Comparison of ENCODE assay signal across 17 cellular contexts in genomic region chr17:43722269-43722619, GRCh38. TPM values are rescaled to one million over a fixed set of nuclear protein-coding genes. Genes with fewer than 3 reads are reported as not detected.
DNase-seq lines count a peak whose midpoint lies in the region; ATAC-seq and TF ChIP-seq lines count a peak whose summit lies in the region.
"Had no signal": no experiment of that assay in that cellular context is flagged by ENCODE, and none has a peak within 500 bp of the region (broad histone marks: within the 10 kb centered on the region; RNA-seq: fewer than 3 reads in every experiment).

No MANE protein-coding gene starts in this region.

- H3K4me1 Mint-ChIP-seq in endodermal cell (peaks cover 16% of the 10 kb centered on the region), endothelial cell (ENCODE audit: unreplicated experiment) (peaks cover 42% of the 10 kb centered on the region)
- peaks cover 24% of the 10 kb centered on the region for H3K4me1 Mint-ChIP-seq in stimulated activated effector memory CD8-positive, alpha-beta T cell treated with anti-CD3 and anti-CD28 coated beads, Interleukin-12 subunit alpha, Interleukin-12 subunit beta, amount 100 ng/mL, for 72 hours

- no peak for TF ChIP-seq CTCF in PC-9 (conservative IDR thresholded peaks at IDR 0.05)
- no peak for TF ChIP-seq CTCF in endodermal cell (conservative IDR thresholded peaks at IDR 0.05)
- TF ChIP-seq CTCF in endothelial cell (IDR thresholded peaks at IDR 0.05; ENCODE audit: unreplicated experiment) = no peak
- no peak for TF ChIP-seq CTCF in thyroid gland (IDR thresholded peaks at IDR 0.05)
- TF ChIP-seq CTCF in A673 (conservative IDR thresholded peaks at IDR 0.05; ENCODE audit: low read depth, low read length) = no peak

- intact Hi-C loops in PC-9 (cut with micrococcal nuclease; ENCODE audit: unreplicated experiment) = no loop called here
- intact Hi-C loops in thyroid gland (cut with DNase I) = no loop called here
- intact Hi-C loops in A673 (cut with micrococcal nuclease; ENCODE audit: unreplicated experiment) = no loop called here

- BruUV-seq in PC-9 (replicated peaks; lab: Mats Ljungman, UMichigan) (no TSS peak), A673 (replicated peaks; lab: Mats Ljungman, UMichigan) (no TSS peak)

- no peaks in the 10 kb centered on the region for H3K36me3 ChIP-seq in PC-9 (ENCODE audit: low read depth)
- no peaks in the 10 kb centered on the region for H3K36me3 ChIP-seq in endodermal cell (ENCODE audit: control insufficient read depth, insufficient read depth, low read length)
- H3K36me3 ChIP-seq in thyroid gland = no peaks in the 10 kb centered on the region
- no peaks in the 10 kb centered on the region for H3K36me3 ChIP-seq in A673 (ENCODE audit: insufficient read depth, low read length, poor library complexity, severe bottlenecking)

- H3K9me3 Mint-ChIP-seq in endodermal cell (no peaks in the 10 kb centered on the region), endothelial cell (ENCODE audit: unreplicated experiment) (no peaks in the 10 kb centered on the region)
- H3K9me3 Mint-ChIP-seq in stimulated activated effector memory CD8-positive, alpha-beta T cell treated with anti-CD3 and anti-CD28 coated beads, Interleukin-12 subunit alpha, Interleukin-12 subunit beta, amount 100 ng/mL, for 72 hours = no peaks in the 10 kb centered on the region

- H3K9ac ChIP-seq in endodermal cell (ENCODE audit: extremely low read depth, low read length, poor library complexity, severe bottlenecking) = no peak overlapping the region
- H3K9ac ChIP-seq: SK-N-SH had no signal

- H3K27ac ChIP-seq in PC-9 = peak overlapping the region; percentile 98
- H3K27ac ChIP-seq in endodermal cell (ENCODE audit: low read depth, low read length) = peak overlapping the region; percentile 78
- no peak overlapping the region for H3K27ac ChIP-seq in thyroid gland
- no peak overlapping the region for H3K27ac ChIP-seq in A673 (ENCODE audit: low read depth, low read length, poor library complexity, severe bottlenecking)

- H3K27me3 Mint-ChIP-seq in endodermal cell (ENCODE audit: insufficient read depth) (peaks cover 13% of the 10 kb centered on the region), endothelial cell (ENCODE audit: unreplicated experiment) (peaks cover 7% of the 10 kb centered on the region)

- H3K36me3 Mint-ChIP-seq in endodermal cell (ENCODE audit: low read depth) (no peaks in the 10 kb centered on the region), endothelial cell (ENCODE audit: low read depth, unreplicated experiment) (peaks cover 4% of the 10 kb centered on the region)
- H3K36me3 Mint-ChIP-seq in stimulated activated effector memory CD8-positive, alpha-beta T cell treated with anti-CD3 and anti-CD28 coated beads, Interleukin-12 subunit alpha, Interleukin-12 subunit beta, amount 100 ng/mL, for 72 hours = no peaks in the 10 kb centered on the region
- H3K36me3 Mint-ChIP-seq: CD14-positive monocyte had no signal

- H3K27me3 ChIP-seq in PC-9 (ENCODE audit: insufficient read depth, low read depth) (no peaks in the 10 kb centered on the region), endodermal cell (ENCODE audit: control insufficient read depth, insufficient read depth, low read length, poor library complexity, severe bottlenecking) (no peaks in the 10 kb centered on the region), thyroid gland (no peaks in the 10 kb centered on the region), A673 (replicated peaks; ENCODE audit: insufficient read depth, low read depth, low read length, poor library complexity) (no peaks in the 10 kb centered on the region)

- DNase-seq in DMS53 (lab: John Stamatoyannopoulos, UW) (peak; percentile 22), DMS53 treated with DMSO at 0.1 percent for 48 hours (lab: John Stamatoyannopoulos, UW; ENCODE audit: unreplicated experiment) (no peak), PC-9 (no peak), endodermal cell (peak; percentile 59), endothelial cell (ENCODE audit: low spot score) (no peak), thyroid gland (no peak), A673 (ENCODE audit: low spot score) (no peak)
- DNase-seq in stimulated activated effector memory CD8-positive, alpha-beta T cell treated with anti-CD3 and anti-CD28 coated beads, Interleukin-12 subunit alpha, Interleukin-12 subunit beta, amount 100 ng/mL, for 72 hours (ENCODE audit: low spot score in 2 of 2) = no peak
- DNase-seq: DND-41, GF-D8, Kasumi-1, NCI-H187 treated with DMSO at 0.1 percent for 48 hours, NCI-H446, SK-N-SH had no signal

- H3F3A ChIP-seq in PC-9 (ENCODE audit: insufficient read depth, low read depth) = peaks cover 48% of the 10 kb centered on the region

- ATAC-seq in stimulated activated effector memory CD8-positive, alpha-beta T cell treated with anti-CD3 and anti-CD28 coated beads, Interleukin-12 subunit alpha, Interleukin-12 subunit beta, amount 100 ng/mL, for 72 hours = no peak
- ATAC-seq: Right ventricle myocardium inferior had no signal

- POLR2A ChIA-PET in PC-9 (lab: Charles Lee; ENCODE audit: unreplicated experiment) (no interaction called here), A673 (lab: Charles Lee; ENCODE audit: low non-redundant PET) (no interaction called here)

- H3K9me2 ChIP-seq in PC-9 (ENCODE audit: insufficient read depth) = no peaks in the 10 kb centered on the region
- H3K9me2 ChIP-seq: SK-N-SH had no signal

- CTCF ChIA-PET in PC-9 (lab: Charles Lee) (interaction anchor here (0.6 kb wide), 1 partner anchor 283 kb away, joined by 3 read pairs; no protein-coding TSS in a partner anchor), A673 (lab: Charles Lee) (no interaction called here)

- H3K27ac Mint-ChIP-seq in endodermal cell (no peak overlapping the region), endothelial cell (ENCODE audit: unreplicated experiment) (no peak overlapping the region)
- H3K27ac Mint-ChIP-seq in stimulated activated effector memory CD8-positive, alpha-beta T cell treated with anti-CD3 and anti-CD28 coated beads, Interleukin-12 subunit alpha, Interleukin-12 subunit beta, amount 100 ng/mL, for 72 hours = no peak overlapping the region

- 0 out of 2 replicates have a peak overlapping the region, but pooled peaks have one; percentile 83 for H3K4me2 ChIP-seq in PC-9
- H3K4me2 ChIP-seq: SK-N-SH had no signal

- no peak for TF ChIP-seq POLR2A in thyroid gland (IDR thresholded peaks at IDR 0.05)

- no peaks in the 10 kb centered on the region for H3K9me3 ChIP-seq in PC-9 (ENCODE audit: insufficient read depth, low read depth)
- no peaks in the 10 kb centered on the region for H3K9me3 ChIP-seq in endodermal cell (ENCODE audit: control insufficient read depth, low read length)
- no peaks in the 10 kb centered on the region for H3K9me3 ChIP-seq in thyroid gland
- H3K9me3 ChIP-seq in A673 (ENCODE audit: low read depth, low read length, poor library complexity, severe bottlenecking) = no peaks in the 10 kb centered on the region
- H3K9me3 ChIP-seq: SK-N-SH had no signal

- H3K4me1 ChIP-seq in PC-9 (replicated peaks; ENCODE audit: insufficient read depth) = peaks cover 56% of the 10 kb centered on the region
- H3K4me1 ChIP-seq in endodermal cell (ENCODE audit: control insufficient read depth, insufficient read depth, low read length) = no peaks in the 10 kb centered on the region
- H3K4me1 ChIP-seq in thyroid gland = no peaks in the 10 kb centered on the region
- H3K4me1 ChIP-seq in A673 (ENCODE audit: insufficient read depth, low read length, poor library complexity, severe bottlenecking) = no peaks in the 10 kb centered on the region

- no peak overlapping the region for H3K4me3 ChIP-seq in PC-9
- H3K4me3 ChIP-seq in endodermal cell (ENCODE audit: low read length) = no peak overlapping the region
- no peak overlapping the region for H3K4me3 ChIP-seq in thyroid gland (replicated peaks in 1 of 3)
- no peak overlapping the region for H3K4me3 ChIP-seq in A673 (ENCODE audit: low read depth, low read length, poor library complexity, severe bottlenecking)

- no peaks in the 10 kb centered on the region for H4K20me1 ChIP-seq in PC-9 (ENCODE audit: insufficient read depth)

- WGBS in endodermal cell (ENCODE audit: insufficient coverage in 1 of 2, insufficient read length in 1 of 2), 2 experiments = 88 to 92% methylated on average over 2 to 3 of the region's 3 CpGs
- WGBS in thyroid gland, 2 donors = 93 to 95% methylated on average over 3 of the region's 3 CpGs

- H3K4me3 Mint-ChIP-seq in endodermal cell (no peak overlapping the region), endothelial cell (ENCODE audit: unreplicated experiment) (no peak overlapping the region)
- H3K4me3 Mint-ChIP-seq in stimulated activated effector memory CD8-positive, alpha-beta T cell treated with anti-CD3 and anti-CD28 coated beads, Interleukin-12 subunit alpha, Interleukin-12 subunit beta, amount 100 ng/mL, for 72 hours = peak overlapping the region; percentile 86

- H2AFZ ChIP-seq in PC-9 = no peak overlapping the region

- no peaks in the 10 kb centered on the region for H3K79me2 ChIP-seq in PC-9 (ENCODE audit: low read depth)

RNA-seq across cellular contexts. Expression of gene SOST, which starts 36.3 kb away (rescaled TPM):
- total RNA-seq in PC-9 (2021) (not detected in 2 replicates), endodermal cell (not detected), endothelial cell (ENCODE audit: unreplicated experiment) (29.6 TPM), thyroid gland (not detected), A673 (2021) (not detected in 2 replicates)
- polyA plus RNA-seq in endodermal cell (2013, experiment 1 of 2) = 39.2 TPM
- polyA plus RNA-seq in endodermal cell (2013, experiment 2 of 2) = 37.0 TPM
- total RNA-seq: Right ventricle myocardium inferior had no signal
- polyA plus RNA-seq: CD14-positive monocyte, SK-N-SH had no signal

RNA-seq across cellular contexts. Expression of gene DUSP3, which starts 56.5 kb away (rescaled TPM):
- total RNA-seq in PC-9 (2021) = 37.2 and 38.4 TPM in 2 replicates
- 10 to 100 TPM; 25.4 to 31.0 TPM for total RNA-seq in endodermal cell
- polyA plus RNA-seq in endodermal cell (2013, experiment 1 of 2) = 24.9 TPM
- polyA plus RNA-seq in endodermal cell (2013, experiment 2 of 2) = 20.0 TPM
- total RNA-seq in endothelial cell (ENCODE audit: unreplicated experiment) = 41.4 TPM
- 10 to 100 TPM; 67.7 to 98.5 (median 72.0) TPM for total RNA-seq in thyroid gland
- total RNA-seq in A673 (2021) = 20.4 and 22.9 TPM in 2 replicates

RNA-seq across cellular contexts. Expression of gene CFAP97D1, which starts 58.0 kb away (rescaled TPM):
- total RNA-seq in PC-9 (2021) (not detected in 2 replicates), endodermal cell (not detected), endothelial cell (ENCODE audit: unreplicated experiment) (0.10 TPM), thyroid gland (under 1 TPM in 1 of 4 donors, not detected in 3; 0.13 TPM), A673 (2021) (not detected in 2 replicates)
- polyA plus RNA-seq in endodermal cell (2013, experiment 1 of 2) = not detected
- not detected for polyA plus RNA-seq in endodermal cell (2013, experiment 2 of 2)
- total RNA-seq: H4, Right ventricle myocardium inferior had no signal
- polyA plus RNA-seq: CD14-positive monocyte had no signal

Comparison
In these comparisons a context has a peak if more than half of its experiments do, and no peak if none do; other contexts are left out.
1. DNase-seq: peak in DMS53 (single experiment) and endodermal cell (single experiment); none in DMS53 treated with DMSO at 0.1 percent for 48 hours (single experiment), PC-9 (0 of 2), stimulated activated effector memory CD8-positive, alpha-beta T cell treated with anti-CD3 and anti-CD28 coated beads, Interleukin-12 subunit alpha, Interleukin-12 subunit beta, amount 100 ng/mL, for 72 hours (0 of 2), endothelial cell (single experiment), thyroid gland (0 of 2) and A673 (single experiment).
2. H3K27ac ChIP-seq: peak in PC-9 (single experiment) and endodermal cell (single experiment); none in thyroid gland (0 of 3) and A673 (single experiment).
3. RNA of gene SOST, which starts 36.3 kb away (total RNA-seq): 29.6 TPM in endothelial cell (single experiment); not detected in endodermal cell, not detected in A673, not detected in PC-9 and not detected in thyroid gland; every median in the first group is over 10 times any median in the second.